ENCODE assay signal across 23 cellular contexts in the genomic region with DNA sequence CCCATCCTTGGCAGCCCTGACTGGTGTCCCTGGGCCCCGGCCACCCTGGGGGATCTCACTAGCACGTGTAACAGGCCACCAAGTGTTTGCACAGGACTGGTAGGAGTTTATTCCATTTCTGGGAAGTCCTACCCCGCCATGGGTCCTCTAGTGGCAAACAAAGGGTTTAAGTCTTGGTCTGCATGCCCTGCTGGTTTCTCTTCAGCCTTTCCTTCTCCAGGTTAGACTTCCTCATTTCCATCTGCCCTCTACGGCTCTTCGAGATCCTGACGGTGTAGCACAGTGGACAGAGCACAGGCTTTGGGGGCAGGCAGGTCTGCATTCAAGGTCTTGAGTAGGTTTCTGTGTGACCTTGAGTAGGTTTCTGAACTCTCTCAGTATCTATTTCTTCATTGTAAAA. TPM values are rescaled to one million over a fixed set of nuclear protein-coding genes. Genes with fewer than 3 reads are reported as not detected.
DNase-seq lines count a peak whose midpoint lies in the region; ATAC-seq and TF ChIP-seq lines count a peak whose summit lies in the region.
"Had no signal": no experiment of that assay in that cellular context is flagged by ENCODE, and none has a peak within 500 bp of the region (broad histone marks: within the 10 kb centered on the region; RNA-seq: fewer than 3 reads in every experiment).

No MANE protein-coding gene starts in this region.

- H3K4me1 ChIP-seq in mononuclear cell (ENCODE audit: insufficient read depth, low read length) (peaks cover 75% of the 10 kb centered on the region), heart right ventricle (peaks cover 0 to 73% (median 22%) of the 10 kb centered on the region in 9 donors), GM23338 (ENCODE audit: insufficient read depth) (peaks cover 26% of the 10 kb centered on the region)
- H3K4me1 ChIP-seq: parathyroid adenoma had no signal

- peaks cover 14% of the 10 kb centered on the region for H3K27me3 Mint-ChIP-seq in GM23338 (ENCODE audit: insufficient read depth, low read depth, poor library complexity)
- peaks cover 10% of the 10 kb centered on the region for H3K27me3 Mint-ChIP-seq in activated T-helper 2 cell treated with anti-CD3 and anti-CD28 coated beads, Interferon-gamma antibody, Interleukin-2, Interleukin-4, amounts not matched to agents 10 μg/mL and 5 μg/mL and 100 μg/mL, durations not matched to agents 14 hours and 24 hours and 36 hours (ENCODE audit: low read depth)
- H3K27me3 Mint-ChIP-seq: activated CD8-positive, alpha-beta T cell treated with anti-CD3 and anti-CD28 coated beads for 36 hours had no signal

- WGBS in heart right ventricle, 2 donors, result 84 to 87% methylated on average over 6 of the region's 6 CpGs

- peaks cover 12% of the 10 kb centered on the region for H3K79me2 ChIP-seq in GM23338 (replicated peaks; ENCODE audit: insufficient read depth)
- H3K79me2 ChIP-seq: parathyroid adenoma had no signal

- H3K4me3 Mint-ChIP-seq in GM23338, result no peak overlapping the region; the same call in 2 of the 3 replicates
- H3K4me3 Mint-ChIP-seq in activated T-helper 2 cell treated with anti-CD3 and anti-CD28 coated beads, Interferon-gamma antibody, Interleukin-2, Interleukin-4, amounts not matched to agents 10 μg/mL and 5 μg/mL and 100 μg/mL, durations not matched to agents 14 hours and 24 hours and 36 hours (ENCODE audit: low read depth), result no peak overlapping the region
- H3K4me3 Mint-ChIP-seq: activated CD8-positive, alpha-beta T cell treated with anti-CD3 and anti-CD28 coated beads for 36 hours; activated T-cell treated with anti-CD3 and anti-CD28 coated beads, Interleukin-2, amount 50 U/mL, for 72 hours had no signal

- ATAC-seq in heart right ventricle (no peak), GM19395 (IDR thresholded peaks at IDR 0.05; ENCODE audit: unreplicated experiment) (no peak), GM23338 (no peak)
- ATAC-seq: activated CD8-positive, alpha-beta T cell treated with anti-CD3 and anti-CD28 coated beads for 36 hours; activated T-cell treated with anti-CD3 and anti-CD28 coated beads, Interleukin-2, amount 50 U/mL, for 72 hours; gastroesophageal sphincter; HCT116; left ventricle myocardium superior had no signal

- H3K27ac ChIP-seq in C4-2B (peak overlapping the region; percentile 99), HL-60 (replicated peaks) (peak overlapping the region; percentile 98), heart right ventricle (peak overlapping the region in 1 of 10 donors; percentile 97), GM23338 (ENCODE audit: low read depth) (no peak overlapping the region)
- H3K27ac ChIP-seq: KMS-11, parathyroid adenoma, vagina had no signal

- peaks cover 5% of the 10 kb centered on the region for H4K20me1 ChIP-seq in GM23338 (replicated peaks; ENCODE audit: insufficient read depth)

- H3K36me3 ChIP-seq in heart right ventricle (no peaks in the 10 kb centered on the region), GM23338 (ENCODE audit: insufficient read depth) (no peaks in the 10 kb centered on the region)
- H3K36me3 ChIP-seq: gastroesophageal sphincter, vagina had no signal

- H3K4me3 ChIP-seq in HL-60 (replicated peaks; ENCODE audit: insufficient read depth, low read length), result no peak overlapping the region
- H3K4me3 ChIP-seq in mononuclear cell (ENCODE audit: low read length), result peak overlapping the region; percentile 1
- H3K4me3 ChIP-seq in heart right ventricle, result peak overlapping the region in 1 of 10 donors; percentile 18
- no peak overlapping the region for H3K4me3 ChIP-seq in GM23338
- H3K4me3 ChIP-seq: gastroesophageal sphincter, skin epidermis, vagina had no signal

- H3K27me3 ChIP-seq in HL-60 (ENCODE audit: insufficient read depth, poor library complexity, severe bottlenecking) (no peaks in the 10 kb centered on the region), mononuclear cell (ENCODE audit: insufficient read depth, low read length) (no peaks in the 10 kb centered on the region), heart right ventricle (no peaks in the 10 kb centered on the region), GM23338 (ENCODE audit: insufficient read depth) (no peaks in the 10 kb centered on the region)
- H3K27me3 ChIP-seq: gastroesophageal sphincter, vagina had no signal

- H3K4me2 ChIP-seq in GM23338, result no peak overlapping the region
- H3K4me2 ChIP-seq: KMS-11 had no signal

- TF ChIP-seq CTCF in C4-2B (conservative IDR thresholded peaks at IDR 0.05) (no peak), HL-60 (IDR thresholded peaks at IDR 0.05; ENCODE audit: insufficient read depth, low read length) (no peak), heart right ventricle (IDR thresholded peaks at IDR 0.05) (no peak), GM23338 (conservative IDR thresholded peaks at IDR 0.05; ENCODE audit: low read depth in 2 of 2) (no peak)

- H2AFZ ChIP-seq in GM23338, result no peak overlapping the region
- H2AFZ ChIP-seq: parathyroid adenoma had no signal

- H3K9me2 ChIP-seq in GM23338 (ENCODE audit: insufficient read depth), result no peaks in the 10 kb centered on the region

- no peaks in the 10 kb centered on the region for H3K36me3 Mint-ChIP-seq in GM23338 (ENCODE audit: low read depth)
- H3K36me3 Mint-ChIP-seq in activated T-helper 2 cell treated with anti-CD3 and anti-CD28 coated beads, Interferon-gamma antibody, Interleukin-2, Interleukin-4, amounts not matched to agents 10 μg/mL and 5 μg/mL and 100 μg/mL, durations not matched to agents 14 hours and 24 hours and 36 hours (ENCODE audit: low read depth), result peaks cover 2% of the 10 kb centered on the region

- peaks cover 36% of the 10 kb centered on the region for H3K4me1 Mint-ChIP-seq in GM23338
- peaks cover 48% of the 10 kb centered on the region for H3K4me1 Mint-ChIP-seq in activated T-helper 2 cell treated with anti-CD3 and anti-CD28 coated beads, Interferon-gamma antibody, Interleukin-2, Interleukin-4, amounts not matched to agents 10 μg/mL and 5 μg/mL and 100 μg/mL, durations not matched to agents 14 hours and 24 hours and 36 hours (ENCODE audit: low read depth)

- H3K27ac Mint-ChIP-seq in GM23338, result no peak overlapping the region
- no peak overlapping the region for H3K27ac Mint-ChIP-seq in activated T-helper 2 cell treated with anti-CD3 and anti-CD28 coated beads, Interferon-gamma antibody, Interleukin-2, Interleukin-4, amounts not matched to agents 10 μg/mL and 5 μg/mL and 100 μg/mL, durations not matched to agents 14 hours and 24 hours and 36 hours
- H3K27ac Mint-ChIP-seq: activated CD8-positive, alpha-beta T cell treated with anti-CD3 and anti-CD28 coated beads for 36 hours; activated T-cell treated with anti-CD3 and anti-CD28 coated beads, Interleukin-2, amount 50 U/mL, for 72 hours had no signal

- H3F3A ChIP-seq in GM23338 (replicated peaks; ENCODE audit: low read depth), result peaks cover 16% of the 10 kb centered on the region; the same call in 1 of the 2 replicates

- peak in 1 of 2 experiments; percentile 74 for DNase-seq in HL-60 (ENCODE audit: low read depth in 1 of 2, low spot score in 1 of 2)
- peak; percentile 70 for DNase-seq in SKM-1 treated with dmso at 0.1 percent for 144 hours (lab: John Stamatoyannopoulos, UW; ENCODE audit: unreplicated experiment)
- no peak for DNase-seq in heart right ventricle
- DNase-seq in GM23338 (ENCODE audit: low spot score), result no peak
- no peak for DNase-seq in activated T-helper 2 cell treated with anti-CD3 and anti-CD28 coated beads, Interferon-gamma antibody, Interleukin-2, Interleukin-4, amounts not matched to agents 10 μg/mL and 5 μg/mL and 100 μg/mL, durations not matched to agents 14 hours and 24 hours and 36 hours (ENCODE audit: low spot score)
- DNase-seq: activated CD4-positive, CD25-positive, alpha-beta regulatory T cell; activated CD8-positive, alpha-beta T cell treated with anti-CD3 and anti-CD28 coated beads for 36 hours; activated T-cell treated with anti-CD3 and anti-CD28 coated beads, Interleukin-2, amount 50 U/mL, for 72 hours; Caco-2; dermis blood vessel endothelial cell; left ventricle myocardium superior; NCI-H1436 treated with DMSO at 0.1 percent for 48 hours; stimulated activated CD4-positive, alpha-beta T cell treated with anti-CD3 and anti-CD28 coated beads, Interleukin-4, amount 100 ng/mL, for 1 hour; SW 1271 had no signal

- intact Hi-C loops in heart right ventricle (cut with DNase I), result loop anchor here in 4 of 10 donors (5.0 kb wide), 4 partner anchors 44 to 69 kb away; a partner anchor contains a TSS
- intact Hi-C loops in activated T-helper 2 cell treated with anti-CD3 and anti-CD28 coated beads, Interferon-gamma antibody, Interleukin-2, Interleukin-4, amounts not matched to agents 10 μg/mL and 5 μg/mL and 100 μg/mL, durations not matched to agents 14 hours and 24 hours and 36 hours (cut with micrococcal nuclease), result loop anchor here (5.0 kb wide), 1 partner anchor 56 kb away; a partner anchor contains a TSS

- H3K9me3 Mint-ChIP-seq in GM23338, result no peaks in the 10 kb centered on the region; the same call in 2 of the 3 replicates
- H3K9me3 Mint-ChIP-seq in activated T-helper 2 cell treated with anti-CD3 and anti-CD28 coated beads, Interferon-gamma antibody, Interleukin-2, Interleukin-4, amounts not matched to agents 10 μg/mL and 5 μg/mL and 100 μg/mL, durations not matched to agents 14 hours and 24 hours and 36 hours, result no peaks in the 10 kb centered on the region
- H3K9me3 Mint-ChIP-seq: activated CD8-positive, alpha-beta T cell treated with anti-CD3 and anti-CD28 coated beads for 36 hours; activated T-cell treated with anti-CD3 and anti-CD28 coated beads, Interleukin-2, amount 50 U/mL, for 72 hours had no signal

- H3K9me3 ChIP-seq in mononuclear cell (ENCODE audit: low read depth, low read length), result no peaks in the 10 kb centered on the region
- no peaks in the 10 kb centered on the region for H3K9me3 ChIP-seq in heart right ventricle
- H3K9me3 ChIP-seq: Caco-2, gastroesophageal sphincter, vagina had no signal

RNA-seq across cellular contexts. Expression of a gene that starts 2.8 kb away (rescaled TPM):
- 62.0 TPM for total RNA-seq in mononuclear cell
- 10 to 100 TPM; 12.9 to 37.9 (median 16.9) TPM for total RNA-seq in heart right ventricle
- 10 to 100 TPM; 21.4 to 96.7 TPM for polyA plus RNA-seq in heart right ventricle
- total RNA-seq in GM23338 (2014; rRNA removed; shearing (Covaris generic)), result 88.7 and 102 TPM in 2 replicates
- 79.0 and 79.4 TPM in 2 replicates for polyA plus RNA-seq in GM23338 (2016; fragmentation: Nextera tagmentation; extraction: Ambion mirVana)
- total RNA-seq in activated T-helper 2 cell treated with anti-CD3 and anti-CD28 coated beads, Interferon-gamma antibody, Interleukin-2, Interleukin-4, amounts not matched to agents 10 μg/mL and 5 μg/mL and 100 μg/mL, durations not matched to agents 14 hours and 24 hours and 36 hours, result 8.6 and 9.7 TPM in 2 replicates

RNA-seq across cellular contexts. Expression of a gene that starts 23.2 kb away (rescaled TPM):
- not detected for total RNA-seq in mononuclear cell
- 10 to 100 TPM in 1 of 10 donors, 1 to 10 TPM in 9; 2.4 to 12.8 (median 5.1) TPM for total RNA-seq in heart right ventricle
- 1 to 10 TPM; 7.5 to 9.0 TPM for polyA plus RNA-seq in heart right ventricle
- 1.7 and 6.0 TPM in 2 replicates for total RNA-seq in GM23338 (2014; rRNA removed; shearing (Covaris generic))
- polyA plus RNA-seq in GM23338 (2016; fragmentation: Nextera tagmentation; extraction: Ambion mirVana), result 2.2 TPM in 2 replicates
- not detected in 2 replicates for total RNA-seq in activated T-helper 2 cell treated with anti-CD3 and anti-CD28 coated beads, Interferon-gamma antibody, Interleukin-2, Interleukin-4, amounts not matched to agents 10 μg/mL and 5 μg/mL and 100 μg/mL, durations not matched to agents 14 hours and 24 hours and 36 hours
- total RNA-seq: activated CD8-positive, alpha-beta T cell treated with anti-CD3 and anti-CD28 coated beads for 36 hours; dermis blood vessel endothelial cell; vagina had no signal

RNA-seq across cellular contexts. Expression of a gene that starts 47.3 kb away (rescaled TPM):
- total RNA-seq in mononuclear cell, result 0.31 TPM
- total RNA-seq in heart right ventricle, result under 1 TPM in 8 of 10 donors, not detected in 2; 0.05 to 0.18 (median 0.12) TPM
- under 1 TPM; 0.01 to 0.07 TPM for polyA plus RNA-seq in heart right ventricle
- total RNA-seq in GM23338 (2014; rRNA removed; shearing (Covaris generic)), result 22.6 and 23.0 TPM in 2 replicates
- polyA plus RNA-seq in GM23338 (2016; fragmentation: Nextera tagmentation; extraction: Ambion mirVana), result 7.4 and 7.6 TPM in 2 replicates
- 0.07 TPM in 2 replicates for total RNA-seq in activated T-helper 2 cell treated with anti-CD3 and anti-CD28 coated beads, Interferon-gamma antibody, Interleukin-2, Interleukin-4, amounts not matched to agents 10 μg/mL and 5 μg/mL and 100 μg/mL, durations not matched to agents 14 hours and 24 hours and 36 hours
- total RNA-seq: vagina had no signal

RNA-seq across cellular contexts. Expression of a gene that starts 57.8 kb away (rescaled TPM):
- total RNA-seq in mononuclear cell (28.7 TPM), heart right ventricle (10 to 100 TPM; 10.9 to 28.5 (median 17.0) TPM)
- polyA plus RNA-seq in heart right ventricle (10 to 100 TPM; 16.6 to 59.0 TPM), GM23338 (2016; fragmentation: Nextera tagmentation; extraction: Ambion mirVana) (478 and 498 TPM in 2 replicates)
- total RNA-seq in GM23338 (2014; rRNA removed; shearing (Covaris generic)), result 474 and 552 TPM in 2 replicates
- total RNA-seq in activated T-helper 2 cell treated with anti-CD3 and anti-CD28 coated beads, Interferon-gamma antibody, Interleukin-2, Interleukin-4, amounts not matched to agents 10 μg/mL and 5 μg/mL and 100 μg/mL, durations not matched to agents 14 hours and 24 hours and 36 hours, result 77.1 and 78.0 TPM in 2 replicates

Comparison
In these comparisons a context has a peak if more than half of its experiments do, and no peak if none do; other contexts are left out.
1. RNA of a gene that starts 47.3 kb away (total RNA-seq): 22.6 to 23.0 TPM in GM23338; 0.31 TPM in mononuclear cell (single experiment), 0.05 to 0.18 TPM in heart right ventricle and 0.07 TPM in activated T-helper 2 cell treated with anti-CD3 and anti-CD28 coated beads, Interferon-gamma antibody, Interleukin-2, Interleukin-4, amounts not matched to agents 10 μg/mL and 5 μg/mL and 100 μg/mL, durations not matched to agents 14 hours and 24 hours and 36 hours; every median in the first group is over 10 times any median in the second.